1 cellular context compared by ENCODE assay signal in the genomic region with DNA sequence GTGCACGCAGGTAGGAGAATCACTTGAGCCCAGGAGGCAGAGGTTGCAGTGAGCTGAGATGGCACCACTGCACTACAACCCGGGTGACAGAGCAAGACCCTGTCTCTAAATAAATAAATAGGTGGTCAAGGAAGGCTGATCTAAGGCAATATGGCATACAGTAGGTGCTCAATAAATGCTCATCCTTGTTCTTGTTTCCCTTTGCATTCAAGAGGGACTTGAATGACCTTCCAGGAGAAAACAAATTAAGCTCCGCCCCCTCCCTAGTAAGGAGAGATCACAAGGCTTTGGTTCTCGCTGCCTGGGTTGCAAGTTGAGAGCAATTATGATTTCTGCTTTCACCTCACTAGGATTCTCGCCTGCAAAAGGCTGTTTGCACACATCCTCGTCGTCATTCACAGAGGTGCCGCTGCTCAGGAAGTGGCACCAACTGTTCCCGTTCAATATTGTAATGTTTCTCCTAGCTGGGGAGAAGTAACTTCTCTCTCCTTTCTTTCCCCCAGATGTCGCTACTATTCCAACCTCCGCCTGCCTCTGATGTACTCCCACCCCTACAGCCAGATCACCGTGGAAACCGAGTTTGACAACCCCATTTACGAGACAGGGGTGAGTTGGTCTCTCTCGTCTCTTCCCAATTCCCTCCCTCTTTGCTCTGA.
TF ChIP-seq lines count a peak whose summit lies in the region.

No MANE protein-coding gene starts in this region.

TF ChIP-seq in HCT116, 20 proteins besides CTCF, POLR2A, EP300 and RAD21 (continued from another document):
- TF ChIP-seq POLR2AphosphoS5 (IDR thresholded peaks at IDR 0.05; ENCODE audit: low read depth, low read length) (no peak), SP1 (IDR thresholded peaks at IDR 0.05; ENCODE audit: low read depth) (no peak)
